Comparison of ENCODE assay signal across 7 cellular contexts in genomic region chr9:136769710-136770191, GRCh38. TPM values are rescaled to one million over a fixed set of nuclear protein-coding genes. Genes with fewer than 3 reads are reported as not detected.
DNase-seq lines count a peak whose midpoint lies in the region; ATAC-seq, FAIRE-seq and TF ChIP-seq lines count a peak whose summit lies in the region.
"Had no signal": no experiment of that assay in that cellular context is flagged by ENCODE, and none has a peak within 500 bp of the region (broad histone marks: within the 10 kb centered on the region; RNA-seq: fewer than 3 reads in every experiment).

No MANE protein-coding gene starts in this region.

- H3K36me3 Mint-ChIP-seq in CD8-positive, alpha-beta T cell = no peaks in the 10 kb centered on the region

- ATAC-seq in CD8-positive, alpha-beta T cell = peak; percentile 85
- ATAC-seq in HG03571 (IDR thresholded peaks at IDR 0.05; ENCODE audit: unreplicated experiment) = no peak

- H2BK5ac ChIP-seq in trophoblast cell (ENCODE audit: low read depth, low read length, poor library complexity) = no peak overlapping the region

- H3K4me3 ChIP-seq in CD8-positive, alpha-beta T cell (ENCODE audit: low read depth, low read length) = no peak overlapping the region
- no peak overlapping the region for H3K4me3 ChIP-seq in bronchial epithelial cell (ENCODE audit: low read depth, low read length)
- no peak overlapping the region for H3K4me3 ChIP-seq in trophoblast cell (ENCODE audit: low read depth, low read length)

- intact Hi-C loops in CD8-positive, alpha-beta T cell (cut with DNase I, micrococcal nuclease) = no loop called here

- H3K79me1 ChIP-seq in trophoblast cell (ENCODE audit: low read length) = no peaks in the 10 kb centered on the region

- H2BK12ac ChIP-seq in trophoblast cell (ENCODE audit: low read length) = no peak overlapping the region

- peak; percentile 30 for TF ChIP-seq CTCF in CD8-positive, alpha-beta T cell (IDR thresholded peaks at IDR 0.05)
- peak; percentile 66 for TF ChIP-seq CTCF in bronchial epithelial cell (IDR thresholded peaks at IDR 0.05; ENCODE audit: insufficient read depth, low read length, severe bottlenecking)

- H2AK5ac ChIP-seq in trophoblast cell (ENCODE audit: low read length) = no peak overlapping the region

- H3K9me3 ChIP-seq in CD8-positive, alpha-beta T cell (ENCODE audit: low read length) = no peaks in the 10 kb centered on the region
- H3K9me3 ChIP-seq in trophoblast cell (ENCODE audit: insufficient read depth, low read depth, low read length) = peaks cover 13% of the 10 kb centered on the region

- H3K27ac ChIP-seq in CD8-positive, alpha-beta T cell (ENCODE audit: low read depth, low read length) = no peak overlapping the region
- H3K27ac ChIP-seq in trophoblast cell (ENCODE audit: low read depth, low read length) = no peak overlapping the region

- no peak overlapping the region for H3K4ac ChIP-seq in trophoblast cell (ENCODE audit: low read depth, low read length)

- H3K9ac ChIP-seq in trophoblast cell (ENCODE audit: low read length) = no peak overlapping the region

- H3K18ac ChIP-seq in trophoblast cell (ENCODE audit: low read length) = no peak overlapping the region

- no peak overlapping the region for H2BK120ac ChIP-seq in trophoblast cell (ENCODE audit: insufficient read depth, low read length, poor library complexity)

- no peak overlapping the region for H3K4me2 ChIP-seq in trophoblast cell (ENCODE audit: low read length)

- peaks cover 10% of the 10 kb centered on the region for H3K4me1 Mint-ChIP-seq in CD8-positive, alpha-beta T cell (ENCODE audit: low read depth)

- no peaks in the 10 kb centered on the region for H3K4me1 ChIP-seq in CD8-positive, alpha-beta T cell (ENCODE audit: insufficient read depth, low read length)
- no peaks in the 10 kb centered on the region for H3K4me1 ChIP-seq in trophoblast cell (ENCODE audit: control insufficient read depth in 1 of 2, insufficient read depth in 2 of 2, low read length in 2 of 2)

- H3K27me3 Mint-ChIP-seq in CD8-positive, alpha-beta T cell (ENCODE audit: low read depth) = peaks cover 13% of the 10 kb centered on the region

- no peak overlapping the region for H3K23ac ChIP-seq in trophoblast cell (ENCODE audit: low read length)

- POLR2A ChIA-PET in CD8-positive, alpha-beta T cell (lab: Charles Lee) = no interaction called here

- no peaks in the 10 kb centered on the region for H3K27me3 ChIP-seq in CD8-positive, alpha-beta T cell (ENCODE audit: insufficient read depth, low read length)
- H3K27me3 ChIP-seq in bronchial epithelial cell (ENCODE audit: control insufficient read depth, insufficient read depth, low read length) = peaks cover 6% of the 10 kb centered on the region
- no peaks in the 10 kb centered on the region for H3K27me3 ChIP-seq in trophoblast cell (ENCODE audit: insufficient read depth, low read length)

- H3K27ac Mint-ChIP-seq in CD8-positive, alpha-beta T cell = no peak overlapping the region

- H4K91ac ChIP-seq in trophoblast cell (ENCODE audit: low read depth, low read length) = no peak overlapping the region

- no peak for FAIRE-seq in bronchial epithelial cell (lab: Jason Lieb, UNC)

- no peaks in the 10 kb centered on the region for H3K36me3 ChIP-seq in CD8-positive, alpha-beta T cell (ENCODE audit: insufficient read depth, low read length)
- no peaks in the 10 kb centered on the region for H3K36me3 ChIP-seq in bronchial epithelial cell (ENCODE audit: control insufficient read depth, insufficient read depth, low read length)
- H3K36me3 ChIP-seq in trophoblast cell (ENCODE audit: control insufficient read depth in 1 of 2, insufficient read depth in 2 of 2, low read length in 2 of 2) = no peaks in the 10 kb centered on the region

- peak overlapping the region; percentile 61 for H2AFZ ChIP-seq in trophoblast cell (ENCODE audit: insufficient read depth, low read length, poor library complexity)

- DNase-seq in CD8-positive, alpha-beta T cell = peak in 5 of 7 experiments; percentile 32 to 63 (median 49)
- peak; percentile 57 to 78 for DNase-seq in NCI-H1930 (lab: John Stamatoyannopoulos, UW)
- no peak for DNase-seq in bronchial epithelial cell (ENCODE audit: low read depth)
- DNase-seq in trophoblast cell = peak in 1 of 2 donors; percentile 25
- no peak for DNase-seq in SHP77 (lab: John Stamatoyannopoulos, UW)

- H4K12ac ChIP-seq in trophoblast cell (ENCODE audit: low read depth, low read length) = no peak overlapping the region

- no peak overlapping the region for H3K4me3 Mint-ChIP-seq in CD8-positive, alpha-beta T cell

- no peak overlapping the region for H4K8ac ChIP-seq in trophoblast cell (ENCODE audit: low read depth, low read length)

- CTCF ChIA-PET in CD8-positive, alpha-beta T cell (lab: Charles Lee) = interaction anchor here (0.7 to 5.5 kb wide), 5 partner anchors 10 to 266 kb away, joined by 3 to 34 read pairs (median 3); no protein-coding TSS in a partner anchor

- H3K9me3 Mint-ChIP-seq in CD8-positive, alpha-beta T cell = no peaks in the 10 kb centered on the region

- H3K14ac ChIP-seq in trophoblast cell (ENCODE audit: low read length) = no peak overlapping the region

- H3K79me2 ChIP-seq in trophoblast cell (ENCODE audit: control insufficient read depth, insufficient read depth, low read length, poor library complexity) = no peaks in the 10 kb centered on the region

- no CpG with 5 or more reads among the region's 16 CpGs for WGBS in trophoblast cell (ENCODE audit: extremely low coverage, insufficient coverage, insufficient read length)

RNA-seq across cellular contexts. Expression of gene LCN15, which starts 5.4 kb away (rescaled TPM):
- not detected for total RNA-seq in CD8-positive, alpha-beta T cell
- total RNA-seq in bronchial epithelial cell = not detected in 2 replicates
- polyA plus RNA-seq in trophoblast cell (2013) = 0.08 and 0.19 TPM in 2 replicates
- total RNA-seq: pulmonary artery endothelial cell had no signal

RNA-seq across cellular contexts. Expression of gene LCN8, which starts 11.7 kb away (rescaled TPM):
- total RNA-seq in CD8-positive, alpha-beta T cell = not detected
- total RNA-seq in bronchial epithelial cell = not detected in 2 replicates
- polyA plus RNA-seq in trophoblast cell (2013) = 0.03 TPM in 1 of 2 replicates, not detected in the other
- total RNA-seq: pulmonary artery endothelial cell had no signal

RNA-seq across cellular contexts. Expression of gene TMEM141, which starts 21.4 kb away (rescaled TPM):
- total RNA-seq in CD8-positive, alpha-beta T cell = 10 to 100 TPM; 14.5 to 16.6 TPM
- total RNA-seq in bronchial epithelial cell = 220 and 228 TPM in 2 replicates
- 82.7 and 84.5 TPM in 2 replicates for polyA plus RNA-seq in trophoblast cell (2013)

RNA-seq across cellular contexts. Expression of gene LCN6, which starts 21.4 kb away (rescaled TPM):
- not detected for total RNA-seq in CD8-positive, alpha-beta T cell
- total RNA-seq in bronchial epithelial cell = not detected in 2 replicates
- polyA plus RNA-seq in trophoblast cell (2013) = not detected in 2 replicates
- total RNA-seq: pulmonary artery endothelial cell had no signal

RNA-seq across cellular contexts. Expression of gene CCDC183, which starts 26.4 kb away (rescaled TPM):
- 1 to 10 TPM; 1.3 to 1.4 TPM for total RNA-seq in CD8-positive, alpha-beta T cell
- under 0.01 and 0.38 TPM in 2 replicates for total RNA-seq in bronchial epithelial cell
- 13.6 and 14.0 TPM in 2 replicates for polyA plus RNA-seq in trophoblast cell (2013)

Comparison
In these comparisons a context has a peak if more than half of its experiments do, and no peak if none do; other contexts are left out.
1. DNase-seq: peak in CD8-positive, alpha-beta T cell (5 of 7) and NCI-H1930 (2 of 2); none in bronchial epithelial cell (single experiment) and SHP77 (0 of 2).
2. RNA of gene TMEM141, which starts 21.4 kb away (total RNA-seq): 220 to 228 TPM in bronchial epithelial cell; 14.5 to 16.6 TPM in CD8-positive, alpha-beta T cell; every median in the first group is over 10 times any median in the second.